15 cellular contexts compared by ENCODE assay signal in the genomic region with DNA sequence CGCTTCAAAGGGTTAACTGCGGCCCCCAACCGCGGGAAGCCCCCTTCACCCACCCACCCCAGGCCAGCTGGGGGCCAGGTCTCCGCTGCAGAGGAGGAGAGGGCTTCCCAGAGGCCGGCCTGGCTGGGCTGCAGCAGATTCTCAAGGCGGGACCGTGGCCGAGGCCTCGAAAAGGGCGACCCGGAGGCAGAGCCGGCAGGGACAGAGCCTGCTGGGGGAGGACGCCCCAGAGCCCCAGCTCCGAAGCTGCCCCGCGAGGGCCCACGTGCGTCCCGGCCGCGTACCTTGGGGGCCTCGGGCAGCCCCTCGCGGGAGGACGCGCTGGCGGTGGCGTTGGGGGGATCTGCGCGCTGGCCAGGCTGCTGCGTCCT. TPM values are rescaled to one million over a fixed set of nuclear protein-coding genes. Genes with fewer than 3 reads are reported as not detected.
"Had no signal": no experiment of that assay in that cellular context is flagged by ENCODE, and none has a peak within 500 bp of the region (broad histone marks: within the 10 kb centered on the region; RNA-seq: fewer than 3 reads in every experiment).

No MANE protein-coding gene starts in this region.

- H3K27ac Mint-ChIP-seq: activated B cell treated with CpG ODN at 0.5 μM for 24 hours; activated CD4-positive, alpha-beta T cell treated with anti-CD3 and anti-CD28 coated beads, Interleukin-2, amount 10 ng/mL, durations not matched to agents 24 days and 14 days; activated naive CD4-positive, alpha-beta T cell treated with anti-CD3 and anti-CD28 coated beads, Interleukin-2, amount 10 ng/mL, durations not matched to agents 7 days and 5 days; effector memory CD8-positive, alpha-beta T cell; natural killer cell; stimulated activated naive CD8-positive, alpha-beta T cell treated with anti-CD3 and anti-CD28 coated beads, Interleukin-15, Interleukin-2, amounts not matched to agents 100 ng/mL and 50 ng/mL, for 24 hours; T-helper 17 cell had no signal

- DNase-seq: activated B cell treated with CpG ODN at 0.5 μM for 24 hours; activated CD4-positive, alpha-beta T cell treated with anti-CD3 and anti-CD28 coated beads, Interleukin-2, amount 10 ng/mL, durations not matched to agents 24 days and 14 days; activated naive CD4-positive, alpha-beta T cell treated with anti-CD3 and anti-CD28 coated beads, Interleukin-2, amount 10 ng/mL, durations not matched to agents 7 days and 5 days; adrenal gland; central memory CD4-positive, alpha-beta T cell; cortex of kidney; effector memory CD8-positive, alpha-beta T cell; natural killer cell; occipital lobe; sigmoid colon; stimulated activated CD4-positive, alpha-beta T cell treated with anti-CD3 and anti-CD28 coated beads, Interleukin-12 subunit alpha, Interleukin-12 subunit beta, amount 100 ng/mL, for 4 hours; T-helper 17 cell; testis had no signal

- H3K9me3 Mint-ChIP-seq: activated B cell treated with CpG ODN at 0.5 μM for 24 hours; activated CD4-positive, alpha-beta T cell treated with anti-CD3 and anti-CD28 coated beads, Interleukin-2, amount 10 ng/mL, durations not matched to agents 24 days and 14 days; activated naive CD4-positive, alpha-beta T cell treated with anti-CD3 and anti-CD28 coated beads, Interleukin-2, amount 10 ng/mL, durations not matched to agents 7 days and 5 days; effector memory CD8-positive, alpha-beta T cell; natural killer cell; stimulated activated naive CD8-positive, alpha-beta T cell treated with anti-CD3 and anti-CD28 coated beads, Interleukin-15, Interleukin-2, amounts not matched to agents 100 ng/mL and 50 ng/mL, for 24 hours had no signal

- H3K36me3 Mint-ChIP-seq: natural killer cell had no signal

- H3K4me3 Mint-ChIP-seq: activated B cell treated with CpG ODN at 0.5 μM for 24 hours; activated CD4-positive, alpha-beta T cell treated with anti-CD3 and anti-CD28 coated beads, Interleukin-2, amount 10 ng/mL, durations not matched to agents 24 days and 14 days; activated naive CD4-positive, alpha-beta T cell treated with anti-CD3 and anti-CD28 coated beads, Interleukin-2, amount 10 ng/mL, durations not matched to agents 7 days and 5 days; effector memory CD8-positive, alpha-beta T cell; natural killer cell; stimulated activated naive CD8-positive, alpha-beta T cell treated with anti-CD3 and anti-CD28 coated beads, Interleukin-15, Interleukin-2, amounts not matched to agents 100 ng/mL and 50 ng/mL, for 24 hours; T-helper 17 cell had no signal

- H3K27me3 Mint-ChIP-seq: activated B cell treated with CpG ODN at 0.5 μM for 24 hours; activated CD4-positive, alpha-beta T cell treated with anti-CD3 and anti-CD28 coated beads, Interleukin-2, amount 10 ng/mL, durations not matched to agents 24 days and 14 days; effector memory CD8-positive, alpha-beta T cell; stimulated activated naive CD8-positive, alpha-beta T cell treated with anti-CD3 and anti-CD28 coated beads, Interleukin-15, Interleukin-2, amounts not matched to agents 100 ng/mL and 50 ng/mL, for 24 hours; T-helper 17 cell had no signal

- H3K27ac ChIP-seq: adrenal gland, sigmoid colon, testis had no signal

- H3K4me1 ChIP-seq: adrenal gland had no signal

- H3K36me3 ChIP-seq: adrenal gland, sigmoid colon had no signal

- H3K9me3 ChIP-seq: adrenal gland, sigmoid colon, testis had no signal

- H3K27me3 ChIP-seq: testis had no signal

- H3K4me3 ChIP-seq: adrenal gland, lung, sigmoid colon, testis had no signal

RNA-seq across cellular contexts. Expression of gene C1QTNF12, which starts 0.3 kb away (rescaled TPM):
- total RNA-seq: occipital lobe had no signal

RNA-seq across cellular contexts. Expression of gene TNFRSF4, which starts 32.3 kb away (rescaled TPM):
- total RNA-seq: occipital lobe had no signal
